In the genomic region with DNA sequence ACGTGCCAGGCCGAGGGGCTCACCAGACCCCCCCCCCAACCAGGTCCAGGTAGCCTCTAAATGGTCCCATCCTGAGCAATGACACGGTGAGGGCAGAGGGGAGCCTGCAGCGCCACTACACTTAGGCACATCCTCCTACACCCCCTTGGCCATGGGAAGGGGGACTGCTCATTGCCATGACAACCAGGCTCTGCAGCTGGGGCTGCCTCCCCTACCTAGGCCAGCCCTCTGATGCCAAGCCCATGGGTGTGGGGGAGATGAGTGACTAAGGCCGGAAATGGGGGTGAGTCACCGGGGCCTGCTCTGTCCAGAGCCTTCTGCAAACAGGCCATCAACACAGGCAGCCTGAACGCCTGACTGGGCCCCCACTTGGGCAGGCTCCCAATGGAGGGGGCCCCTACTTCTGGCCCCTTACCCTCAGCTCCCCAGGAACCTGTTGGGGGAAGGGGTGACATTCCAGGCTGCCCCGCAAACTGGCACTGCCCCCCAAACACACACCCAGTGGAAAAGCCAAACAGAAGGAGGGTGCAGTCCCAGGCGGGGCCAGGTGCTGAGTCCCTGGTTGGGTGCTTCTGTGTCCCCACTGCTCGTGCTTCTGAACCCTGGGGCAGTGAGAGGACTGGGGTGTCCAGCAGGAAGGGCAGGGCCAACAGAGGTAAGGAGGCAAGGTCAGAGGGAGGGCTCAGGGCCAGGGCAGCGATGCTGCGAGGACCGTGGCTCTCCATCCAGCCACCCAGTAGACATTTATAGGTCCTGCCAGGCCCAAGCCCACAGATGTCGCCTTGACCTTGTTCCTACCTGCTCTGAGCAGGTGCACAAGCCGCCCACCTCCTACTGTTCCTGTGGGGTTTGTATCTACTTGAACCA, we compare ENCODE assay signal across 8 cellular contexts. TPM values are rescaled to one million over a fixed set of nuclear protein-coding genes. Genes with fewer than 3 reads are reported as not detected.
A peak's percentile ranks its signal among the peaks of the same experiment; 100 is the strongest.
DNase-seq lines count a peak whose midpoint lies in the region; ATAC-seq and TF ChIP-seq lines count a peak whose summit lies in the region.

No MANE protein-coding gene starts in this region.

- in situ Hi-C loops in Caki2 (cut with HindIII; ENCODE audit: low pct_unique_long_range_greater_than_20kb, low sequenced_read_pairs): no loop called here

- TF ChIP-seq CTCF in adrenal gland (IDR thresholded peaks at IDR 0.05): no peak
- TF ChIP-seq CTCF in kidney epithelial cell (IDR thresholded peaks at IDR 0.05; ENCODE audit: insufficient read depth, low read length, poor library complexity, severe bottlenecking): no peak
- TF ChIP-seq CTCF in upper lobe of right lung (IDR thresholded peaks at IDR 0.05): no peak

- intact Hi-C loops in adrenal gland (cut with DNase I): no loop called here
- intact Hi-C loops in upper lobe of right lung (cut with DNase I): no loop called here

- no peaks in the 10 kb centered on the region for H3K27me3 ChIP-seq in adrenal gland
- no peaks in the 10 kb centered on the region for H3K27me3 ChIP-seq in kidney epithelial cell (ENCODE audit: control insufficient read depth, insufficient read depth, low read length)
- no peaks in the 10 kb centered on the region for H3K27me3 ChIP-seq in upper lobe of right lung

- H3K9me3 ChIP-seq in adrenal gland (replicated peaks in 1 of 3) (no peaks in the 10 kb centered on the region), upper lobe of right lung (no peaks in the 10 kb centered on the region)

- H3K4me3 ChIP-seq in adrenal gland: no peak overlapping the region
- H3K4me3 ChIP-seq in kidney epithelial cell (ENCODE audit: low read depth, low read length): no peak overlapping the region
- no peak overlapping the region for H3K4me3 ChIP-seq in upper lobe of right lung

- peak overlapping the region in 4 of 5 donors; percentile 24 to 89 (median 80) for H3K27ac ChIP-seq in adrenal gland
- peak overlapping the region; percentile 78 for H3K27ac ChIP-seq in upper lobe of right lung

- H3K36me3 ChIP-seq in adrenal gland (replicated peaks in 1 of 2): no peaks in the 10 kb centered on the region
- H3K36me3 ChIP-seq in kidney epithelial cell (ENCODE audit: control insufficient read depth, insufficient read depth, low read length): peaks cover 2% of the 10 kb centered on the region
- no peaks in the 10 kb centered on the region for H3K36me3 ChIP-seq in upper lobe of right lung

- ATAC-seq in upper lobe of right lung: peak; percentile 65
- no peak for ATAC-seq in HG03571 (IDR thresholded peaks at IDR 0.05; ENCODE audit: unreplicated experiment)

- DNase-seq in Caki2 (ENCODE audit: low read depth): peak; percentile 86
- peak; percentile 90 for DNase-seq in LHCN-M2 (ENCODE audit: low read depth)
- peak; percentile 68 to 92 (median 86) for DNase-seq in adrenal gland
- peak; percentile 82 for DNase-seq in kidney epithelial cell (ENCODE audit: low read depth)
- DNase-seq in upper lobe of right lung: no peak
- no peak for DNase-seq in pons (ENCODE audit: low spot score)
- DNase-seq in activated CD4-positive, alpha-beta T cell treated with anti-CD3 and anti-CD28 coated beads, Interleukin-2, amount 50 U/mL, for 4 hours: no peak

- 49 to 73% (median 58%) methylated on average over 4 to 15 of the region's 15 CpGs for WGBS in adrenal gland, 4 donors

- TF ChIP-seq POLR2A in adrenal gland (IDR thresholded peaks at IDR 0.05): peak in 1 of 2 donors; percentile 21

- H3K4me1 ChIP-seq in adrenal gland (replicated peaks in 1 of 2) (peaks cover 29 to 30% of the 10 kb centered on the region in 2 donors), upper lobe of right lung (peaks cover 44% of the 10 kb centered on the region)

RNA-seq across cellular contexts. Expression of a gene that starts 8.2 kb away (rescaled TPM):
- 74.9 and 164 TPM in 2 replicates for total RNA-seq in Caki2 (2014; rRNA removed; shearing (Covaris generic); ENCODE audit: low replicate concordance)
- 36.5 and 146 TPM in 2 replicates for total RNA-seq in LHCN-M2 (2014; rRNA removed)
- polyA plus RNA-seq in LHCN-M2 (2012): 73.9 TPM
- total RNA-seq in adrenal gland: 100 to 1,000 TPM in 5 of 8 donors, 10 to 100 TPM in 3; 48.6 to 246 (median 149) TPM
- 10 to 100 TPM; 33.2 to 68.1 (median 36.4) TPM for polyA plus RNA-seq in adrenal gland
- 54.5 and 61.9 TPM in 2 replicates for total RNA-seq in kidney epithelial cell
- total RNA-seq in upper lobe of right lung: 37.0 TPM

RNA-seq across cellular contexts. Expression of a gene that starts 11.3 kb away (rescaled TPM):
- total RNA-seq in Caki2 (2014; rRNA removed; shearing (Covaris generic); ENCODE audit: low replicate concordance): 7.8 and 16.7 TPM in 2 replicates
- total RNA-seq in LHCN-M2 (2014; rRNA removed) (3.1 and 4.4 TPM in 2 replicates), adrenal gland (10 to 100 TPM; 13.1 to 30.6 (median 23.6) TPM), kidney epithelial cell (7.1 and 8.2 TPM in 2 replicates), upper lobe of right lung (16.3 TPM)
- polyA plus RNA-seq in LHCN-M2 (2012): 5.1 TPM
- 10 to 100 TPM in 2 of 3 donors, 1 to 10 TPM in 1; 7.9 to 71.3 (median 44.5) TPM for polyA plus RNA-seq in adrenal gland

RNA-seq across cellular contexts. Expression of a gene that starts 24.1 kb away (rescaled TPM):
- 11.6 and 13.0 TPM in 2 replicates for total RNA-seq in Caki2 (2014; rRNA removed; shearing (Covaris generic); ENCODE audit: low replicate concordance)
- total RNA-seq in LHCN-M2 (2014; rRNA removed) (7.2 and 11.1 TPM in 2 replicates), adrenal gland (100 to 1,000 TPM in 1 of 8 donors, 10 to 100 TPM in 7; 25.1 to 159 (median 46.8) TPM), kidney epithelial cell (17.9 and 20.0 TPM in 2 replicates), upper lobe of right lung (36.1 TPM)
- 18.9 TPM for polyA plus RNA-seq in LHCN-M2 (2012)
- polyA plus RNA-seq in adrenal gland: 10 to 100 TPM; 23.3 to 26.0 (median 24.4) TPM

RNA-seq across cellular contexts. Expression of a gene that starts 37.5 kb away (rescaled TPM):
- total RNA-seq in Caki2 (2014; rRNA removed; shearing (Covaris generic); ENCODE audit: low replicate concordance): 36.7 and 53.4 TPM in 2 replicates
- total RNA-seq in LHCN-M2 (2014; rRNA removed) (5.0 and 11.6 TPM in 2 replicates), adrenal gland (10 to 100 TPM in 7 of 8 donors, 1 to 10 TPM in 1; 8.5 to 28.1 (median 17.6) TPM), kidney epithelial cell (7.7 and 10.4 TPM in 2 replicates), upper lobe of right lung (5.7 TPM)
- polyA plus RNA-seq in LHCN-M2 (2012): 6.6 TPM
- polyA plus RNA-seq in adrenal gland: 10 to 100 TPM in 2 of 3 donors, 1 to 10 TPM in 1; 4.5 to 18.0 (median 14.7) TPM

Comparison
In these comparisons a context has a peak if more than half of its experiments do, and no peak if none do; other contexts are left out.
1. DNase-seq: peak in Caki2 (single experiment), LHCN-M2 (single experiment), adrenal gland (7 of 7) and kidney epithelial cell (single experiment); none in upper lobe of right lung (single experiment), pons (single experiment) and activated CD4-positive, alpha-beta T cell treated with anti-CD3 and anti-CD28 coated beads, Interleukin-2, amount 50 U/mL, for 4 hours (0 of 2).